Comparison of ENCODE assay signal across 10 cellular contexts in the genomic region with DNA sequence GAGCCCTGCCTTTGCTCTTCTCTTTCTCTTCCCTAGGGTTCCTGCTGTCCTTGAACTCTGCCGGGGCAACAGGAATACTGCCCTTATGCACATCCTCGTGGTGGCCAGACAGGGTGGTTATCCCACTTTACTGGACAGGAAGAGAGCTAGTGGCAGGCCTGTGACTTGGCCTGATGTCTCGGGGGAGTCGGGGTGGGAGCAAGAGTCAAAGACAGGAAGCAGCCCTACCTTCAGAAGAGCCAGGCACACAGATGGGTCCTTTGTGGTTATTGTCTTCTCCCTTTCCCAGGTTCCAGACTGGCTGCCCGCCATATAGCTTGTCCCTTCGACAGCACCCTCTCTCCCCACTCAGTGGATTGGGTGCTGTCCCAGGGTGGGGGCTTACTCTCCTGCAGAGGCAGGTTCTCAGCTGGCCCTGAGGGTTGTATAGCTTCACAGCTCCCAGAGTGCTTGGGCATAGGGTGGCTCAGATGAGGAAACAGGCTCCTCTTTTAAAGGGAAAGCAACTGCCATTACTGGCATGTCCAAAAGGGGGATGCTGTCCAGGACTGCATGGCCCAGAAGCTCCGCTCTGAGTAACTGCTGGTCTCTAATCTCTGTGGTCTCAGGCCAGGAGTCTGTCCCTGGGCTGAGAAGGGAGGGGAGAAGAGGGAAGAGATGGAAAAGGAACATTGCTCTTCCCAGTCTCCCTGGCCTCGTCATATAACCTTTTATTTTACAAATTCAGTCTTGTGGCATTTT. TPM values are rescaled to one million over a fixed set of nuclear protein-coding genes. Genes with fewer than 3 reads are reported as not detected.
DNase-seq lines count a peak whose midpoint lies in the region; TF ChIP-seq lines count a peak whose summit lies in the region.
"Had no signal": no experiment of that assay in that cellular context is flagged by ENCODE, and none has a peak within 500 bp of the region (broad histone marks: within the 10 kb centered on the region; RNA-seq: fewer than 3 reads in every experiment).

No MANE protein-coding gene starts in this region.

- peak; percentile 30 for TF ChIP-seq CTCF in left ventricle myocardium inferior (IDR thresholded peaks at IDR 0.05; ENCODE audit: borderline replicate concordance)
- TF ChIP-seq CTCF in tibial artery (IDR thresholded peaks at IDR 0.05), result no peak

- peak overlapping the region; percentile 97 for H3K27ac Mint-ChIP-seq in activated CD4-positive, alpha-beta memory T cell treated with anti-CD3 and anti-CD28 coated beads, Interleukin-2, amount 10 ng/mL, durations not matched to agents 7 days and 5 days

- H3K27me3 Mint-ChIP-seq in activated CD4-positive, alpha-beta memory T cell treated with anti-CD3 and anti-CD28 coated beads, Interleukin-2, amount 10 ng/mL, durations not matched to agents 7 days and 5 days, result no peaks in the 10 kb centered on the region

- intact Hi-C loops in left ventricle myocardium inferior (cut with micrococcal nuclease), result no loop called here
- intact Hi-C loops in tibial artery (cut with DNase I; ENCODE audit: low total_unique reads), result no loop called here

- peaks cover 18% of the 10 kb centered on the region; the same call in 1 of the 2 replicates for H3K4me1 ChIP-seq in HUES48 (ENCODE audit: control insufficient read depth, insufficient read depth, low read length)
- peaks cover 100% of the 10 kb centered on the region for H3K4me1 ChIP-seq in left ventricle myocardium inferior
- peaks cover 0 to 74% (median 39%) of the 10 kb centered on the region in 4 donors for H3K4me1 ChIP-seq in tibial artery

- H3K27ac ChIP-seq in HUES48 (ENCODE audit: low read depth, low read length) (peak overlapping the region; percentile 3), left ventricle myocardium inferior (replicated peaks) (peak overlapping the region; percentile 99), skin epidermis (peak overlapping the region in 16 of 21 experiments; percentile 8 to 90 (median 40)), tibial artery (no peak overlapping the region)
- H3K27ac ChIP-seq: VCaP had no signal

- CTCF ChIA-PET in activated CD4-positive, alpha-beta memory T cell treated with anti-CD3 and anti-CD28 coated beads, Interleukin-2, amount 10 ng/mL, durations not matched to agents 7 days and 5 days (lab: Charles Lee), result interaction anchor here (1.2 to 6.0 kb wide), 4 partner anchors 11 to 19 kb away, joined by 3 to 72 read pairs (median 19); partner anchors contain the start of gene PLCG1

- H3K36me3 Mint-ChIP-seq in activated CD4-positive, alpha-beta memory T cell treated with anti-CD3 and anti-CD28 coated beads, Interleukin-2, amount 10 ng/mL, durations not matched to agents 7 days and 5 days (ENCODE audit: low read depth), result peaks cover 62% of the 10 kb centered on the region

- peaks cover 8% of the 10 kb centered on the region for H3K36me3 ChIP-seq in HUES48 (ENCODE audit: control insufficient read depth, insufficient read depth, low read length)
- peaks cover 2% of the 10 kb centered on the region for H3K36me3 ChIP-seq in left ventricle myocardium inferior
- peaks cover under 1 to 1% (median under 1%) of the 10 kb centered on the region in 3 donors for H3K36me3 ChIP-seq in tibial artery

- H3K9me3 ChIP-seq in HUES48 (ENCODE audit: control insufficient read depth, insufficient read depth, low read length), result no peaks in the 10 kb centered on the region
- H3K9me3 ChIP-seq in left ventricle myocardium inferior (replicated peaks), result no peaks in the 10 kb centered on the region
- no peaks in the 10 kb centered on the region for H3K9me3 ChIP-seq in tibial artery

- no peak for DNase-seq in activated CD4-positive, alpha-beta memory T cell treated with anti-CD3 and anti-CD28 coated beads, Interleukin-2, amount 10 ng/mL, durations not matched to agents 7 days and 5 days
- DNase-seq in left ventricle myocardium inferior, result peak; percentile 46
- no peak for DNase-seq in tibial artery
- no peak for DNase-seq in dermis blood vessel endothelial cell
- no peak for DNase-seq in NCI-H774 (lab: John Stamatoyannopoulos, UW)
- DNase-seq: NCI-H345, RPMI8226 had no signal

- POLR2A ChIA-PET in activated CD4-positive, alpha-beta memory T cell treated with anti-CD3 and anti-CD28 coated beads, Interleukin-2, amount 10 ng/mL, durations not matched to agents 7 days and 5 days (lab: Charles Lee), result interaction anchor here (15.5 kb wide), 1 partner anchor 14 kb away, joined by 466 read pairs; the partner anchor contains the start of gene PLCG1

- H3K27me3 ChIP-seq in HUES48 (ENCODE audit: control insufficient read depth, insufficient read depth, low read length) (no peaks in the 10 kb centered on the region), left ventricle myocardium inferior (ENCODE audit: low read depth) (no peaks in the 10 kb centered on the region), tibial artery (no peaks in the 10 kb centered on the region)

- no peaks in the 10 kb centered on the region for H3K9me3 Mint-ChIP-seq in activated CD4-positive, alpha-beta memory T cell treated with anti-CD3 and anti-CD28 coated beads, Interleukin-2, amount 10 ng/mL, durations not matched to agents 7 days and 5 days

- H3K4me3 ChIP-seq in HUES48 (ENCODE audit: low read depth, low read length) (no peak overlapping the region), left ventricle myocardium inferior (no peak overlapping the region), skin epidermis (no peak overlapping the region), tibial artery (no peak overlapping the region)

- no peak overlapping the region for H3K9ac ChIP-seq in HUES48 (ENCODE audit: low read depth, low read length)

- no peak overlapping the region for H3K4me3 Mint-ChIP-seq in activated CD4-positive, alpha-beta memory T cell treated with anti-CD3 and anti-CD28 coated beads, Interleukin-2, amount 10 ng/mL, durations not matched to agents 7 days and 5 days

- H3K4me1 Mint-ChIP-seq in activated CD4-positive, alpha-beta memory T cell treated with anti-CD3 and anti-CD28 coated beads, Interleukin-2, amount 10 ng/mL, durations not matched to agents 7 days and 5 days, result peaks cover 98% of the 10 kb centered on the region

RNA-seq across cellular contexts. Expression of gene PLCG1, which starts 17.3 kb away (rescaled TPM):
- total RNA-seq in activated CD4-positive, alpha-beta memory T cell treated with anti-CD3 and anti-CD28 coated beads, Interleukin-2, amount 10 ng/mL, durations not matched to agents 7 days and 5 days, result 100 to 1,000 TPM; 267 to 286 TPM
- total RNA-seq in left ventricle myocardium inferior (46.1 TPM), dermis blood vessel endothelial cell (188 TPM in 2 replicates)

Comparison
In these comparisons a context has a peak if more than half of its experiments do, and no peak if none do; other contexts are left out.
1. H3K27ac ChIP-seq: peak in HUES48 (single experiment), left ventricle myocardium inferior (single experiment) and skin epidermis (16 of 21); none in tibial artery (0 of 2).